8 cellular contexts compared by ENCODE assay signal in genomic region chr2:114550895-114551793, GRCh38.
A peak's percentile ranks its signal among the peaks of the same experiment; 100 is the strongest.
DNase-seq lines count a peak whose midpoint lies in the region; TF ChIP-seq lines count a peak whose summit lies in the region.

No MANE protein-coding gene starts in this region.

- H3K36me3 ChIP-seq in OCI-LY3 (replicated peaks; ENCODE audit: low read depth, low read length) (no peaks in the 10 kb centered on the region), vagina (no peaks in the 10 kb centered on the region)

- TF ChIP-seq POLR2A in vagina (IDR thresholded peaks at IDR 0.05), result no peak

- H3K27ac ChIP-seq in OCI-LY3 (ENCODE audit: low read length) (no peak overlapping the region), coronary artery (no peak overlapping the region), vagina (no peak overlapping the region)

- no peak overlapping the region for H3K4me3 Mint-ChIP-seq in activated CD4-positive, alpha-beta T cell treated with anti-CD3 and anti-CD28 coated beads, Interleukin-2, amount 10 ng/mL, durations not matched to agents 7 days and 5 days

- peak; percentile 27 for DNase-seq in activated CD4-positive, alpha-beta T cell treated with anti-CD3 and anti-CD28 coated beads, Interleukin-2, amount 10 ng/mL, durations not matched to agents 7 days and 5 days
- DNase-seq in activated CD4-positive, alpha-beta T cell treated with anti-CD3 and anti-CD28 coated beads for 1 hour, result no peak
- DNase-seq in HPDE6-E6E7 (ENCODE audit: extremely low spot score), result peak; percentile 33
- DNase-seq in coronary artery (ENCODE audit: low spot score), result no peak
- DNase-seq in lung microvascular endothelial cell (ENCODE audit: low read depth in 2 of 2), result peak; percentile 29 to 48
- DNase-seq in vagina (ENCODE audit: extremely low spot score in 2 of 2), result no peak
- DNase-seq in cerebellar nuclear complex (lab: John Stamatoyannopoulos, UW), result no peak

- H3K9ac ChIP-seq in OCI-LY3 (ENCODE audit: low read length), result no peak overlapping the region

- H3K9me3 Mint-ChIP-seq in activated CD4-positive, alpha-beta T cell treated with anti-CD3 and anti-CD28 coated beads, Interleukin-2, amount 10 ng/mL, durations not matched to agents 7 days and 5 days, result no peaks in the 10 kb centered on the region

- H3K79me2 ChIP-seq in OCI-LY3 (ENCODE audit: low read length), result no peaks in the 10 kb centered on the region

- POLR2A ChIA-PET in activated CD4-positive, alpha-beta T cell treated with anti-CD3 and anti-CD28 coated beads, Interleukin-2, amount 10 ng/mL, durations not matched to agents 7 days and 5 days (lab: Charles Lee), result no interaction called here

- no peaks in the 10 kb centered on the region for H3K9me3 ChIP-seq in OCI-LY3 (ENCODE audit: insufficient read depth, low read length)
- H3K9me3 ChIP-seq in vagina, result no peaks in the 10 kb centered on the region

- no peak overlapping the region for H3K4me2 ChIP-seq in OCI-LY3 (ENCODE audit: low read length)

- H3K4me1 ChIP-seq in OCI-LY3 (ENCODE audit: low read length), result no peaks in the 10 kb centered on the region
- H3K4me1 ChIP-seq in vagina, result no peaks in the 10 kb centered on the region

- H3K4me3 ChIP-seq in OCI-LY3 (ENCODE audit: low read length), result no peak overlapping the region
- H3K4me3 ChIP-seq in coronary artery, result no peak overlapping the region
- H3K4me3 ChIP-seq in vagina, result no peak overlapping the region

- TF ChIP-seq CTCF in OCI-LY3 (IDR thresholded peaks at IDR 0.05; ENCODE audit: low read depth, low read length) (peak; percentile 79), coronary artery (IDR thresholded peaks at IDR 0.05) (peak; percentile 64), vagina (IDR thresholded peaks at IDR 0.05) (peak in 2 of 3 experiments; percentile 25 to 26)

- H3K4me1 Mint-ChIP-seq in activated CD4-positive, alpha-beta T cell treated with anti-CD3 and anti-CD28 coated beads, Interleukin-2, amount 10 ng/mL, durations not matched to agents 7 days and 5 days, result no peaks in the 10 kb centered on the region

- H2AFZ ChIP-seq in OCI-LY3 (ENCODE audit: low read depth, low read length), result no peak overlapping the region

- H3K27me3 ChIP-seq in OCI-LY3 (ENCODE audit: low read depth, low read length) (peaks cover 5% of the 10 kb centered on the region; the same call in 1 of the 2 replicates), vagina (no peaks in the 10 kb centered on the region)

- H4K20me1 ChIP-seq in OCI-LY3 (ENCODE audit: insufficient read depth, low read length), result no peaks in the 10 kb centered on the region

- peaks cover 1% of the 10 kb centered on the region for H3K27me3 Mint-ChIP-seq in activated CD4-positive, alpha-beta T cell treated with anti-CD3 and anti-CD28 coated beads, Interleukin-2, amount 10 ng/mL, durations not matched to agents 7 days and 5 days

- intact Hi-C loops in vagina (cut with DNase I), result no loop called here

- CTCF ChIA-PET in activated CD4-positive, alpha-beta T cell treated with anti-CD3 and anti-CD28 coated beads, Interleukin-2, amount 10 ng/mL, durations not matched to agents 7 days and 5 days (lab: Charles Lee), result interaction anchor here (1.1 to 1.7 kb wide), 3 partner anchors 9 to 947 kb away, joined by 3 to 7 read pairs (median 3); no protein-coding TSS in a partner anchor

- no peak overlapping the region for H3K27ac Mint-ChIP-seq in activated CD4-positive, alpha-beta T cell treated with anti-CD3 and anti-CD28 coated beads, Interleukin-2, amount 10 ng/mL, durations not matched to agents 7 days and 5 days

- no peaks in the 10 kb centered on the region for H3K36me3 Mint-ChIP-seq in activated CD4-positive, alpha-beta T cell treated with anti-CD3 and anti-CD28 coated beads, Interleukin-2, amount 10 ng/mL, durations not matched to agents 7 days and 5 days (ENCODE audit: low read depth)

Comparison
In these comparisons a context has a peak if more than half of its experiments do, and no peak if none do; other contexts are left out.
1. DNase-seq: peak in activated CD4-positive, alpha-beta T cell treated with anti-CD3 and anti-CD28 coated beads, Interleukin-2, amount 10 ng/mL, durations not matched to agents 7 days and 5 days (single experiment), HPDE6-E6E7 (single experiment) and lung microvascular endothelial cell (2 of 2); none in activated CD4-positive, alpha-beta T cell treated with anti-CD3 and anti-CD28 coated beads for 1 hour (single experiment), coronary artery (single experiment), vagina (0 of 2) and cerebellar nuclear complex (0 of 2).
2. CTCF ChIP-seq: peak in every context shown above with its lines; median percentile 79 in OCI-LY3; 64 in coronary artery; 26 in vagina.